In genomic region chr12:78917513-78917912, GRCh38 we compare ENCODE assay signal across 23 cellular contexts. TPM values are rescaled to one million over a fixed set of nuclear protein-coding genes. Genes with fewer than 3 reads are reported as not detected.
A peak's percentile ranks its signal among the peaks of the same experiment; 100 is the strongest.
DNase-seq lines count a peak whose midpoint lies in the region; ATAC-seq, FAIRE-seq and TF ChIP-seq lines count a peak whose summit lies in the region.
"Had no signal": no experiment of that assay in that cellular context is flagged by ENCODE, and none has a peak within 500 bp of the region (broad histone marks: within the 10 kb centered on the region; RNA-seq: fewer than 3 reads in every experiment).

No MANE protein-coding gene starts in this region.

- POLR2A ChIA-PET in SK-N-SH (lab: Yijun Ruan, JAX): no interaction called here

- H3K27me3 Mint-ChIP-seq in astrocyte (ENCODE audit: low read depth, unreplicated experiment) (no peaks in the 10 kb centered on the region), nephron (ENCODE audit: low read depth) (no peaks in the 10 kb centered on the region)
- H3K27me3 Mint-ChIP-seq in activated T-cell treated with anti-CD3 and anti-CD28 coated beads, Interleukin-2, amount 50 U/mL, for 24 hours: no peaks in the 10 kb centered on the region

- H3K27ac ChIP-seq in SK-N-SH (ENCODE audit: low read depth in 2 of 2, low read length in 1 of 2) (peak overlapping the region; percentile 57 to 62; a peak in 3 of 4 replicates), astrocyte (ENCODE audit: low read depth, low read length) (no peak overlapping the region), kidney (ENCODE audit: low read depth in 2 of 2, low read length in 2 of 2) (no peak overlapping the region)

- no peaks in the 10 kb centered on the region for H3K9me2 ChIP-seq in SK-N-SH

- H3K4me1 Mint-ChIP-seq in astrocyte (ENCODE audit: low read depth, unreplicated experiment) (peaks cover 28% of the 10 kb centered on the region), nephron (peaks cover 12% of the 10 kb centered on the region)
- no peaks in the 10 kb centered on the region for H3K4me1 Mint-ChIP-seq in stimulated activated effector memory CD8-positive, alpha-beta T cell treated with anti-CD3 and anti-CD28 coated beads, Interleukin-12 subunit alpha, Interleukin-12 subunit beta, amount 100 ng/mL, for 72 hours
- H3K4me1 Mint-ChIP-seq in activated T-cell treated with anti-CD3 and anti-CD28 coated beads, Interleukin-2, amount 50 U/mL, for 24 hours (ENCODE audit: low read depth): no peaks in the 10 kb centered on the region

- H3K27me3 ChIP-seq in SK-N-SH (ENCODE audit: insufficient read depth) (no peaks in the 10 kb centered on the region), astrocyte (ENCODE audit: insufficient read depth, low read length) (no peaks in the 10 kb centered on the region)

- no peak overlapping the region for H3K9ac ChIP-seq in SK-N-SH
- no peak overlapping the region for H3K9ac ChIP-seq in astrocyte (ENCODE audit: low read length)
- no peak overlapping the region for H3K9ac ChIP-seq in kidney (ENCODE audit: low read length in 2 of 2)

- H3K4me3 ChIP-seq in SK-N-SH (ENCODE audit: low read depth in 2 of 2, low read length in 1 of 2) (no peak overlapping the region), astrocyte (ENCODE audit: insufficient read depth, low read depth, low read length) (no peak overlapping the region), kidney (ENCODE audit: low read length in 2 of 2) (no peak overlapping the region)

- FAIRE-seq in astrocyte (lab: Jason Lieb, UNC) (no peak), kidney (lab: Jason Lieb, UNC) (no peak)

- H3K4me2 ChIP-seq in SK-N-SH (no peak overlapping the region), astrocyte (ENCODE audit: low read length) (peak overlapping the region; percentile 40)

- intact Hi-C loops in kidney (cut with DNase I): no loop called here

- TF ChIP-seq RAD21 in SK-N-SH (IDR thresholded peaks at IDR 0.05; ENCODE audit: low read length): no peak

- H3K4me3 Mint-ChIP-seq in astrocyte (ENCODE audit: unreplicated experiment) (no peak overlapping the region), nephron (no peak overlapping the region)
- H3K4me3 Mint-ChIP-seq in stimulated activated effector memory CD8-positive, alpha-beta T cell treated with anti-CD3 and anti-CD28 coated beads, Interleukin-12 subunit alpha, Interleukin-12 subunit beta, amount 100 ng/mL, for 72 hours: no peak overlapping the region
- H3K4me3 Mint-ChIP-seq in activated T-cell treated with anti-CD3 and anti-CD28 coated beads, Interleukin-2, amount 50 U/mL, for 24 hours: no peak overlapping the region
- H3K4me3 Mint-ChIP-seq: CD8-positive, alpha-beta T cell; HFFc6 had no signal

- no peak for ATAC-seq in SK-N-SH treated with all-trans-retinoic acid at 6 μM for 48 hours
- no peak for ATAC-seq in stimulated activated effector memory CD8-positive, alpha-beta T cell treated with anti-CD3 and anti-CD28 coated beads, Interleukin-12 subunit alpha, Interleukin-12 subunit beta, amount 100 ng/mL, for 72 hours
- ATAC-seq: CD8-positive, alpha-beta T cell; Panc1 had no signal

- H3K9me3 Mint-ChIP-seq in astrocyte (ENCODE audit: unreplicated experiment) (no peaks in the 10 kb centered on the region), nephron (no peaks in the 10 kb centered on the region)
- H3K9me3 Mint-ChIP-seq in stimulated activated effector memory CD8-positive, alpha-beta T cell treated with anti-CD3 and anti-CD28 coated beads, Interleukin-12 subunit alpha, Interleukin-12 subunit beta, amount 100 ng/mL, for 72 hours: peaks cover 2% of the 10 kb centered on the region
- no peaks in the 10 kb centered on the region for H3K9me3 Mint-ChIP-seq in activated T-cell treated with anti-CD3 and anti-CD28 coated beads, Interleukin-2, amount 50 U/mL, for 24 hours
- H3K9me3 Mint-ChIP-seq: HFFc6 had no signal

- H3K36me3 ChIP-seq in SK-N-SH (replicated peaks in 1 of 2; ENCODE audit: control insufficient read depth in 1 of 2, insufficient read depth in 2 of 2, low read length in 1 of 2) (peaks cover 0 to 4% of the 10 kb centered on the region in 2 experiments), astrocyte (ENCODE audit: insufficient read depth, low read length) (no peaks in the 10 kb centered on the region), kidney (ENCODE audit: control insufficient read depth in 1 of 2, insufficient read depth in 2 of 2, low read length in 2 of 2) (no peaks in the 10 kb centered on the region)

- H3K27ac Mint-ChIP-seq in astrocyte (ENCODE audit: unreplicated experiment) (peak overlapping the region; percentile 80), nephron (peak overlapping the region in 2 of 3 experiments; percentile 78 to 96)
- H3K27ac Mint-ChIP-seq in stimulated activated effector memory CD8-positive, alpha-beta T cell treated with anti-CD3 and anti-CD28 coated beads, Interleukin-12 subunit alpha, Interleukin-12 subunit beta, amount 100 ng/mL, for 72 hours: no peak overlapping the region
- H3K27ac Mint-ChIP-seq in activated T-cell treated with anti-CD3 and anti-CD28 coated beads, Interleukin-2, amount 50 U/mL, for 24 hours: no peak overlapping the region
- H3K27ac Mint-ChIP-seq: CD8-positive, alpha-beta T cell had no signal

- H3K4me1 ChIP-seq in SK-N-SH (ENCODE audit: control insufficient read depth in 1 of 2, insufficient read depth in 2 of 2, low read depth in 1 of 2, low read length in 1 of 2) (peaks cover 9 to 31% of the 10 kb centered on the region in 2 experiments; a peak in 3 of 4 replicates), astrocyte (ENCODE audit: insufficient read depth, low read length) (peaks cover 6% of the 10 kb centered on the region), kidney (ENCODE audit: control insufficient read depth in 1 of 2, insufficient read depth in 1 of 2, low read depth in 1 of 2, low read length in 2 of 2) (no peaks in the 10 kb centered on the region)

- peaks cover 11% of the 10 kb centered on the region for H3F3A ChIP-seq in SK-N-SH (replicated peaks; ENCODE audit: insufficient read depth)

- 79% methylated on average over 5 of the region's 5 CpGs for WGBS in SK-N-SH (ENCODE audit: low lambda C conversion rate)

- TF ChIP-seq CTCF in SK-N-SH (IDR thresholded peaks at IDR 0.05) (no peak), astrocyte (IDR thresholded peaks at IDR 0.05; ENCODE audit: insufficient read depth, low read depth, low read length) (no peak), nephron (IDR thresholded peaks at IDR 0.05; ENCODE audit: unreplicated experiment in 3 of 3) (no peak), kidney (IDR thresholded peaks at IDR 0.05; ENCODE audit: borderline replicate concordance, extremely low read depth, insufficient read depth) (no peak)

- H3K36me3 Mint-ChIP-seq in astrocyte (ENCODE audit: low read depth, unreplicated experiment) (no peaks in the 10 kb centered on the region), nephron (ENCODE audit: low read depth) (no peaks in the 10 kb centered on the region)
- H3K36me3 Mint-ChIP-seq in stimulated activated effector memory CD8-positive, alpha-beta T cell treated with anti-CD3 and anti-CD28 coated beads, Interleukin-12 subunit alpha, Interleukin-12 subunit beta, amount 100 ng/mL, for 72 hours: no peaks in the 10 kb centered on the region
- H3K36me3 Mint-ChIP-seq in activated T-cell treated with anti-CD3 and anti-CD28 coated beads, Interleukin-2, amount 50 U/mL, for 24 hours (ENCODE audit: low read depth): no peaks in the 10 kb centered on the region
- H3K36me3 Mint-ChIP-seq: CD8-positive, alpha-beta T cell had no signal

- peaks cover 8% of the 10 kb centered on the region; the same call in 1 of the 2 replicates for H3K79me2 ChIP-seq in SK-N-SH (ENCODE audit: insufficient read depth)
- H3K79me2 ChIP-seq in astrocyte (ENCODE audit: insufficient read depth, low read length): no peaks in the 10 kb centered on the region

- no peaks in the 10 kb centered on the region for H3K9me3 ChIP-seq in SK-N-SH
- no peaks in the 10 kb centered on the region for H3K9me3 ChIP-seq in astrocyte (ENCODE audit: insufficient read depth, low read depth, low read length)
- H3K9me3 ChIP-seq in kidney (ENCODE audit: control insufficient read depth in 1 of 2, low read length in 2 of 2): no peaks in the 10 kb centered on the region

- DNase-seq in SK-N-SH (no peak), astrocyte (ENCODE audit: low read depth) (no peak), kidney (no peak), occipital lobe (lab: John Stamatoyannopoulos, UW) (no peak)
- no peak for DNase-seq in stimulated activated effector memory CD8-positive, alpha-beta T cell treated with anti-CD3 and anti-CD28 coated beads, Interleukin-12 subunit alpha, Interleukin-12 subunit beta, amount 100 ng/mL, for 72 hours (ENCODE audit: low spot score in 2 of 2)
- no peak for DNase-seq in activated T-cell treated with anti-CD3 and anti-CD28 coated beads, Interleukin-2, amount 50 U/mL, for 24 hours
- DNase-seq: 8988T; AML-193; CD8-positive, alpha-beta T cell; GF-D8; H7; HFFc6; KBM-7; MM.1S; NCI-H1048; NCI-H1417 treated with DMSO at 0.1 percent for 48 hours; NCI-H187 treated with DMSO at 0.1 percent for 48 hours; NCI-H2107; NCI-H69; SIG-M5 had no signal

- CTCF ChIA-PET in SK-N-SH (lab: Yijun Ruan, JAX): interaction anchor here (1.4 kb wide), 1 partner anchor 427 kb away, joined by 5 read pairs; no protein-coding TSS in a partner anchor

- H4K20me1 ChIP-seq in SK-N-SH (ENCODE audit: insufficient read depth) (no peaks in the 10 kb centered on the region; the same call in 1 of the 2 replicates), astrocyte (ENCODE audit: insufficient read depth, low read length) (no peaks in the 10 kb centered on the region)

- H2AFZ ChIP-seq in SK-N-SH (ENCODE audit: low read depth) (no peak overlapping the region), astrocyte (ENCODE audit: low read depth, low read length) (no peak overlapping the region)

- no peak for TF ChIP-seq EP300 in SK-N-SH (IDR thresholded peaks at IDR 0.05; ENCODE audit: borderline replicate concordance in 1 of 2, low read depth in 1 of 2, low read length in 1 of 2)

TF ChIP-seq in SK-N-SH, 30 proteins besides CTCF, POLR2A, EP300 and RAD21 (continues in another document):
- no peak for TF ChIP-seq FOSL2 (IDR thresholded peaks at IDR 0.05; ENCODE audit: borderline replicate concordance, low read depth)
- TF ChIP-seq RXRA (IDR thresholded peaks at IDR 0.05; ENCODE audit: borderline replicate concordance, low read depth): no peak
- no peak for TF ChIP-seq SMC3 (IDR thresholded peaks at IDR 0.05; ENCODE audit: low read depth, low read length)

TF ChIP-seq in SK-N-SH treated with all-trans-retinoic acid at 6 μM for 48 hours, 23 proteins besides CTCF, POLR2A, EP300 and RAD21 (continues in another document):
- TF ChIP-seq ZFP30 (CRISPR knock-in tag; IDR thresholded peaks at IDR 0.05): no peak
- TF ChIP-seq SNAI2 (CRISPR knock-in tag; IDR thresholded peaks at IDR 0.05): no peak
- TF ChIP-seq ZNF70 (CRISPR knock-in tag; IDR thresholded peaks at IDR 0.05): no peak
- no peak for TF ChIP-seq BACH2 (CRISPR knock-in tag; IDR thresholded peaks at IDR 0.05; ENCODE audit: borderline replicate concordance)
- TF ChIP-seq ZFP3 (CRISPR knock-in tag; IDR thresholded peaks at IDR 0.05): no peak

RNA-seq across cellular contexts. Expression of gene SYT1, which starts 52.9 kb away (rescaled TPM):
- polyA plus RNA-seq in SK-N-SH (2012; rRNA removed) (12.7 and 17.0 TPM in 2 replicates), kidney (ENCODE audit: insufficient read depth, low read depth, low replicate concordance) (0.69 TPM)
- 19.5 and 23.3 TPM in 2 replicates for polyA plus RNA-seq in SK-N-SH (2012; cell fraction: cytosol; rRNA removed)
- polyA plus RNA-seq in SK-N-SH (2012; cell fraction: nucleus; rRNA removed): 6.7 and 11.9 TPM in 2 replicates
- total RNA-seq in astrocyte (24.0 and 33.2 TPM in 2 replicates), kidney (1.2 TPM), occipital lobe (166 TPM)
- total RNA-seq: CD8-positive, alpha-beta T cell had no signal

Comparison
In these comparisons a context has a peak if more than half of its experiments do, and no peak if none do; other contexts are left out.
1. H3K27ac ChIP-seq: peak in SK-N-SH (2 of 2); none in astrocyte (single experiment) and kidney (0 of 2).
2. H3K27ac Mint-ChIP-seq: peak in astrocyte (single experiment) and nephron (2 of 3); none in stimulated activated effector memory CD8-positive, alpha-beta T cell treated with anti-CD3 and anti-CD28 coated beads, Interleukin-12 subunit alpha, Interleukin-12 subunit beta, amount 100 ng/mL, for 72 hours (single experiment) and activated T-cell treated with anti-CD3 and anti-CD28 coated beads, Interleukin-2, amount 50 U/mL, for 24 hours (single experiment).
3. RNA of gene SYT1, which starts 52.9 kb away (total RNA-seq): 166 TPM in occipital lobe (single experiment) and 24.0 to 33.2 TPM in astrocyte; 1.2 TPM in kidney (single experiment); every median in the first group is over 10 times any median in the second.